Comparison of ENCODE assay signal across 8 cellular contexts in the genomic region with DNA sequence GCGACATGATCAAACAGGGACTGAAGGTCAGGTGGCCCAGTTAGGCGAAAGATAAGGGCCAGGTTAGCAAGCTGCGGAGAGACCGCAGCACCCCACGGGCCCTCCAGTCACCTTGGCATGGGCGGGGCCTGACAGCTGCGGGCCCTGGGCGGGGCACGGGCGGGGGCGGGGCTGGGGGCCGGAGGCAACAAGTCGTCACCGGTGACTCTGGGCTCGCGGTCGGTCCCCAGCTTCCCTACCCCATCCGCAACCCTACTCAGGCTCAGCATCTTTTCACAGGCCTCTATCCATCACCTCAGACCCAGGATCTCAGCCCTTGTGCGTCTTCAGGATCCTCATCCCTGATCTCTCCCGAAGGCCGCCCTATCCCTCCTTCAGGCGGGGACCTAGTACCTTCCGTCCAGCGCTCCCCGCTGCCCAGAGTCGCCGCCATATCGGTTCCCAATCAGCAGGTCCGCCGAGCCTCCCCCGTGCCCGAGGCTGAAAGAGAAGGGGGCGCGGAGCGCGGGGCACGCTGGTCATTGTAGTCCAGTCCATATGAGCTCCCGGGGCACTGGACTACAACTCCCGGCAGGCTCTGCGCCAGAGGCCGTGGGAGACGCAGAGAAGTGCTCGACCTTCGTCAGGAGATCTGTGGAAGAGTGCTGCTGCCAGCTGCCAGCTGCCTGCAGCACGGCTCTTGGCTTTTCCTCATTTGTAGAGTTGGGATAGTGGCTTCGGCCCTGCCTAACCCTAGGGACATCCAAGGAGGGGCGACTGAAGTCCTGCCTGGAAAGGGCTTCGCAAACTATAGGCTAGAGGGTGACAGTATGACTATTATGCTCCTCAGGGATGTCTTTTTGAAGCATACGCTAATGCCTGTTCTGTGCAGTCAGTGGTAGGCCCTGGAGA. TPM values are rescaled to one million over a fixed set of nuclear protein-coding genes. Genes with fewer than 3 reads are reported as not detected.
DNase-seq lines count a peak whose midpoint lies in the region; TF ChIP-seq lines count a peak whose summit lies in the region.

A gene (minus strand): TSS at position 513 of the 891 bp plus-strand sequence. CDS start 80 bp downstream, at position 433.

- H3K4me1 ChIP-seq in neutrophil (ENCODE audit: control insufficient read depth in 1 of 2, insufficient read depth in 1 of 2, low read depth in 1 of 2, low read length in 1 of 2) (peaks cover 9 to 12% of the 10 kb centered on the region in 2 experiments), suprapubic skin (peaks cover 15% of the 10 kb centered on the region)

- TF ChIP-seq EP300 in suprapubic skin (IDR thresholded peaks at IDR 0.05), result no peak

- H3K27ac Mint-ChIP-seq in HFFc6, result peak within 1 kb of the TSS; percentile 97
- peak within 1 kb of the TSS; percentile 99 for H3K27ac Mint-ChIP-seq in activated naive CD4-positive, alpha-beta T cell treated with anti-CD3 and anti-CD28 coated beads, Interleukin-2, amount 10 ng/mL, durations not matched to agents 7 days and 5 days

- peaks cover 42% of the 10 kb centered on the region for H3K4me1 Mint-ChIP-seq in HFFc6 (ENCODE audit: low read depth)
- peaks cover 60% of the 10 kb centered on the region for H3K4me1 Mint-ChIP-seq in activated naive CD4-positive, alpha-beta T cell treated with anti-CD3 and anti-CD28 coated beads, Interleukin-2, amount 10 ng/mL, durations not matched to agents 7 days and 5 days

- CTCF ChIA-PET in activated naive CD4-positive, alpha-beta T cell treated with anti-CD3 and anti-CD28 coated beads, Interleukin-2, amount 10 ng/mL, durations not matched to agents 7 days and 5 days (lab: Charles Lee), result interaction anchor here (0.6 to 8.7 kb wide), 9 partner anchors 16 to 74 kb away, joined by 3 to 63 read pairs (median 3); no protein-coding TSS in a partner anchor

- WGBS in suprapubic skin, result 4% methylated on average over 23 of the region's 49 CpGs

- no peak for TF ChIP-seq POLR2A in suprapubic skin (IDR thresholded peaks at IDR 0.05)

- no peaks in the 10 kb centered on the region for H3K27me3 ChIP-seq in neutrophil
- H3K27me3 ChIP-seq in suprapubic skin, result no peaks in the 10 kb centered on the region

- no peaks in the 10 kb centered on the region for H3K36me3 ChIP-seq in SK-N-MC (ENCODE audit: insufficient read depth, low read length)
- no peaks in the 10 kb centered on the region for H3K36me3 ChIP-seq in neutrophil
- H3K36me3 ChIP-seq in suprapubic skin, result peaks cover 3% of the 10 kb centered on the region

- H3K9me3 ChIP-seq in SK-N-MC (ENCODE audit: low read depth, low read length) (no peaks in the 10 kb centered on the region), neutrophil (no peaks in the 10 kb centered on the region), suprapubic skin (no peaks in the 10 kb centered on the region)

- no peaks in the 10 kb centered on the region for H3K36me3 Mint-ChIP-seq in HFFc6 (ENCODE audit: low read depth)
- peaks cover 4% of the 10 kb centered on the region for H3K36me3 Mint-ChIP-seq in activated naive CD4-positive, alpha-beta T cell treated with anti-CD3 and anti-CD28 coated beads, Interleukin-2, amount 10 ng/mL, durations not matched to agents 7 days and 5 days

- peak within 1 kb of the TSS; percentile 65; the same call in 1 of the 2 replicates for H3K27ac ChIP-seq in SK-N-MC
- peak within 1 kb of the TSS; percentile 93 for H3K27ac ChIP-seq in neutrophil
- H3K27ac ChIP-seq in suprapubic skin, result peak within 1 kb of the TSS; percentile 92

- peak within 1 kb of the TSS; percentile 97 for H3K4me3 Mint-ChIP-seq in HFFc6
- H3K4me3 Mint-ChIP-seq in activated naive CD4-positive, alpha-beta T cell treated with anti-CD3 and anti-CD28 coated beads, Interleukin-2, amount 10 ng/mL, durations not matched to agents 7 days and 5 days, result peak within 1 kb of the TSS; percentile 98

- peak within 1 kb of the TSS; percentile 93 for H3K9ac ChIP-seq in SK-N-MC (ENCODE audit: insufficient read length)

- H3K9me3 Mint-ChIP-seq in HFFc6, result no peaks in the 10 kb centered on the region
- H3K9me3 Mint-ChIP-seq in activated naive CD4-positive, alpha-beta T cell treated with anti-CD3 and anti-CD28 coated beads, Interleukin-2, amount 10 ng/mL, durations not matched to agents 7 days and 5 days, result no peaks in the 10 kb centered on the region

- DNase-seq in GM04503 (ENCODE audit: low read depth) (peak; percentile 54), HFFc6 (peak; percentile 81), NCI-H1092 (lab: John Stamatoyannopoulos, UW) (peak; percentile 84), SK-N-MC (ENCODE audit: low read depth, low spot score) (no peak), germinal center (ENCODE audit: low spot score) (peak; percentile 96), suprapubic skin (ENCODE audit: low spot score in 2 of 2) (peak; percentile 94 to 96)
- peak; percentile 94 for DNase-seq in activated naive CD4-positive, alpha-beta T cell treated with anti-CD3 and anti-CD28 coated beads, Interleukin-2, amount 10 ng/mL, durations not matched to agents 7 days and 5 days

- H3K27me3 Mint-ChIP-seq in HFFc6 (ENCODE audit: insufficient read depth), result no peaks in the 10 kb centered on the region; the same call in 1 of the 2 replicates
- peaks cover 8% of the 10 kb centered on the region for H3K27me3 Mint-ChIP-seq in activated naive CD4-positive, alpha-beta T cell treated with anti-CD3 and anti-CD28 coated beads, Interleukin-2, amount 10 ng/mL, durations not matched to agents 7 days and 5 days

- no peak for TF ChIP-seq CTCF in HFFc6 (IDR thresholded peaks at IDR 0.05)
- TF ChIP-seq CTCF in neutrophil (IDR thresholded peaks at IDR 0.05), result peak; percentile 26
- no peak for TF ChIP-seq CTCF in suprapubic skin (IDR thresholded peaks at IDR 0.05)

- H3K4me3 ChIP-seq in SK-N-MC (peak within 1 kb of the TSS; percentile 100), neutrophil (ENCODE audit: low read depth in 1 of 2, low read length in 1 of 2) (peak within 1 kb of the TSS; percentile 82 to 93), suprapubic skin (peak within 1 kb of the TSS; percentile 84)

RNA-seq across cellular contexts. Expression of the gene that starts here (rescaled TPM):
- 10 to 100 TPM; 14.3 to 19.9 (median 18.2) TPM for total RNA-seq in HFFc6 (2021; fragmentation: NEBNext Ultra II Directional; extraction: Animal tissue kit (Norgen Biotek cat#: 25700))
- total RNA-seq in suprapubic skin, result 1 to 10 TPM; 2.2 to 7.2 (median 2.9) TPM
